Comparison of ENCODE assay signal across 26 cellular contexts in genomic region chr3:184631339-184631965, GRCh38.
"Had no signal": no experiment of that assay in that cellular context is flagged by ENCODE, and none has a peak within 500 bp of the region (broad histone marks: within the 10 kb centered on the region; RNA-seq: fewer than 3 reads in every experiment).

No MANE protein-coding gene starts in this region.

- H3K4me3 Mint-ChIP-seq: activated naive CD4-positive, alpha-beta T cell treated with anti-CD3 and anti-CD28 coated beads for 36 hours; activated naive CD8-positive, alpha-beta T cell treated with anti-CD3 and anti-CD28 coated beads for 36 hours; activated T-helper 1 cell treated with anti-CD3 and anti-CD28 coated beads, Interleukin-12 subunit alpha, Interleukin-12 subunit beta, Interleukin-2, Interleukin-4 antibody, amounts not matched to agents 30 ng/mL and 10 ng/mL and 1 ng/mL, durations not matched to agents 14 hours and 24 hours and 36 hours; stimulated activated naive B cell treated with anti-CD40 and anti-IgM and Interleukin-4, amounts not matched to agents 10 μg/mL and 1 μg/mL and 100 μg/mL, for 72 hours; T-cell; T-helper 2 cell treated with Interferon-gamma antibody and Interleukin-4, amounts not matched to agents 5 μg/mL and 100 μg/mL, for 36 hours had no signal

- DNase-seq: activated CD4-positive, alpha-beta T cell treated with anti-CD3 and anti-CD28 coated beads for 48 hours; activated CD4-positive, alpha-beta T cell treated with anti-CD3 and anti-CD28 coated beads, Interleukin-2, amount 50 U/mL, for 48 hours; activated CD8-positive, alpha-beta memory T cell treated with anti-CD3 and anti-CD28 coated beads, Interleukin-2, amount 50 U/mL, for 4 hours; activated effector memory CD4-positive, alpha-beta T cell treated with anti-CD3 and anti-CD28 coated beads, Interleukin-2, amount 50 U/mL, for 16 hours; activated naive CD4-positive, alpha-beta T cell treated with anti-CD3 and anti-CD28 coated beads for 36 hours; activated naive CD8-positive, alpha-beta T cell treated with anti-CD3 and anti-CD28 coated beads for 36 hours; activated T-cell treated with anti-CD3 and anti-CD28 coated beads, Interleukin-2, amount 50 U/mL, for 1 hour; adrenal gland; body of pancreas; caudate nucleus; foreskin melanocyte; left cardiac atrium; left ventricle myocardium superior; nucleus accumbens; pancreas; psoas muscle; sigmoid colon; stimulated activated CD4-positive, alpha-beta T cell treated with anti-CD3 and anti-CD28 coated beads, Interleukin-15, amount 100 ng/mL, for 24 hours; stimulated activated CD4-positive, alpha-beta T cell treated with anti-CD3 and anti-CD28 coated beads, Interleukin-2, amount 100 ng/mL, for 24 hours; stimulated activated naive B cell treated with anti-CD40 and anti-IgM and Interleukin-4, amounts not matched to agents 10 μg/mL and 1 μg/mL and 100 μg/mL, for 72 hours; stomach; T-cell; thyroid gland had no signal

- ATAC-seq: body of pancreas; esophagus mucosa; left cardiac atrium; left ventricle myocardium superior; pancreas; psoas muscle; stimulated activated naive B cell treated with anti-CD40 and anti-IgM and Interleukin-4, amounts not matched to agents 10 μg/mL and 1 μg/mL and 100 μg/mL, for 72 hours; T-cell had no signal

- H3K27ac ChIP-seq: adrenal gland, body of pancreas, pancreas, psoas muscle, sigmoid colon, stomach, thyroid gland had no signal

- H3K27me3 Mint-ChIP-seq: activated naive CD8-positive, alpha-beta T cell treated with anti-CD3 and anti-CD28 coated beads for 36 hours had no signal

- H3K27ac Mint-ChIP-seq: activated naive CD4-positive, alpha-beta T cell treated with anti-CD3 and anti-CD28 coated beads for 36 hours; activated naive CD8-positive, alpha-beta T cell treated with anti-CD3 and anti-CD28 coated beads for 36 hours; activated T-helper 1 cell treated with anti-CD3 and anti-CD28 coated beads, Interleukin-12 subunit alpha, Interleukin-12 subunit beta, Interleukin-2, Interleukin-4 antibody, amounts not matched to agents 30 ng/mL and 10 ng/mL and 1 ng/mL, durations not matched to agents 14 hours and 24 hours and 36 hours; stimulated activated naive B cell treated with anti-CD40 and anti-IgM and Interleukin-4, amounts not matched to agents 10 μg/mL and 1 μg/mL and 100 μg/mL, for 72 hours; T-cell; T-helper 2 cell treated with Interferon-gamma antibody and Interleukin-4, amounts not matched to agents 5 μg/mL and 100 μg/mL, for 36 hours had no signal

- H3K4me1 ChIP-seq: adrenal gland, body of pancreas, pancreas, psoas muscle had no signal

- H3K36me3 Mint-ChIP-seq: activated naive CD8-positive, alpha-beta T cell treated with anti-CD3 and anti-CD28 coated beads for 36 hours; stimulated activated naive B cell treated with anti-CD40 and anti-IgM and Interleukin-4, amounts not matched to agents 10 μg/mL and 1 μg/mL and 100 μg/mL, for 72 hours; T-cell had no signal

- H3K27me3 ChIP-seq: adrenal gland, body of pancreas, pancreas, sigmoid colon, thyroid gland had no signal

- H3K9me3 Mint-ChIP-seq: activated naive CD4-positive, alpha-beta T cell treated with anti-CD3 and anti-CD28 coated beads for 36 hours; activated naive CD8-positive, alpha-beta T cell treated with anti-CD3 and anti-CD28 coated beads for 36 hours; activated T-helper 1 cell treated with anti-CD3 and anti-CD28 coated beads, Interleukin-12 subunit alpha, Interleukin-12 subunit beta, Interleukin-2, Interleukin-4 antibody, amounts not matched to agents 30 ng/mL and 10 ng/mL and 1 ng/mL, durations not matched to agents 14 hours and 24 hours and 36 hours; stimulated activated naive B cell treated with anti-CD40 and anti-IgM and Interleukin-4, amounts not matched to agents 10 μg/mL and 1 μg/mL and 100 μg/mL, for 72 hours; T-cell; T-helper 2 cell treated with Interferon-gamma antibody and Interleukin-4, amounts not matched to agents 5 μg/mL and 100 μg/mL, for 36 hours had no signal

- H3K9me3 ChIP-seq: adrenal gland, body of pancreas, pancreas, psoas muscle, sigmoid colon, stomach, thyroid gland had no signal
